16 cellular contexts compared by ENCODE assay signal in the genomic region with DNA sequence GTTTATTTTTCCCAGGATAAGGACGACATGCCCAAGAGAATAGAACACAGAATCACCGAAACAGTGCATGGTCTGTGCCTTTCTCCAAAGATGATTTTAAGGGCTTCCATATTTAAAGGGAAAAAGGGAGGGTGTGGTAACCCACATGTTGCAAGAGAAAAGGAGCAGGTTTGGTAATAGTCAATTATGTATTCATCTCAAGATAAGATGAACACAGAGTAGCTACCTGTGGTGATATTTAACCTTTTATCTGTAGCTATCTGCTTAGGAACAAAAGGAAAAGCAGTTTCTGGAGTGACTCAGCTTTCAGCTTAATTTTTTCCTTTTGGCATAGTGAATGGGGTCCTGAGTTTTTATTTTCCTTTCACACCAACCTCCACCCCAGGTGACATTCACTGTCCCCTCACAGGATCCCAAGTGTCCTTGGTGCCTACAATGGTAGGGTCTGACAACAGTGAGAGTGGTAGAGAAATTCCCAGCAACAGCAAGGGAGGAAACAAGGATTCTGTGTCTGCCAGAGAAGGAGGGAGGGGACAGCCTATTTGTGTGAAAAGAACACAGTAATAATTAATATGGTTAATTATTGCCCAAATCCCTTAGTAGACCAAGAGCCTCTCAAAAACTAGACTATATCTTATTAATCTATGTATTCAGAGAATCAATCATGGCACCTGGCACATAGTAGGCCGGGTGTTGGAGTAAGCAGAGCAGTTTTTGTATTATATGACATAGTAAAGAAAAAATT.
DNase-seq lines count a peak whose midpoint lies in the region; ATAC-seq and TF ChIP-seq lines count a peak whose summit lies in the region.
"Had no signal": no experiment of that assay in that cellular context is flagged by ENCODE, and none has a peak within 500 bp of the region (broad histone marks: within the 10 kb centered on the region; RNA-seq: fewer than 3 reads in every experiment).

No MANE protein-coding gene starts in this region.

- H3K4me3 ChIP-seq in WERI-Rb-1 (ENCODE audit: low read depth, low read length) (no peak overlapping the region; the same call in 1 of the 2 replicates), iPS-20b (ENCODE audit: low read length) (no peak overlapping the region), smooth muscle cell (peak overlapping the region; percentile 14)
- H3K4me3 ChIP-seq: upper lobe of left lung had no signal

- no peaks in the 10 kb centered on the region for H3K79me2 ChIP-seq in smooth muscle cell (ENCODE audit: low read depth)

- DNase-seq in NCI-H2227 (lab: John Stamatoyannopoulos, UW; ENCODE audit: unreplicated experiment) (peak; percentile 9), NCI-H2227 treated with DMSO at 0.1 percent for 48 hours (lab: John Stamatoyannopoulos, UW) (no peak), WERI-Rb-1 (no peak), smooth muscle cell (lab: John Stamatoyannopoulos, UW; ENCODE audit: unreplicated experiment) (no peak), NCI-H510A treated with DMSO at 0.1 percent for 48 hours (lab: John Stamatoyannopoulos, UW) (no peak)
- DNase-seq: 8988T; activated CD4-positive, CD25-positive, alpha-beta regulatory T cell; CD4-positive, alpha-beta T cell; islet precursor cell; NCI-H524 treated with DMSO at 0.1 percent for 48 hours; T-helper 1 cell; upper lobe of left lung had no signal

- H4K20me1 ChIP-seq in smooth muscle cell (ENCODE audit: low read depth) = no peaks in the 10 kb centered on the region

- 61% methylated on average over 3 of the region's 3 CpGs for WGBS in smooth muscle cell (ENCODE audit: low lambda C conversion rate)

- no peaks in the 10 kb centered on the region for H3K27me3 ChIP-seq in WERI-Rb-1 (ENCODE audit: insufficient read depth, low read depth, severe bottlenecking)
- no peaks in the 10 kb centered on the region for H3K27me3 ChIP-seq in iPS-20b (ENCODE audit: insufficient read depth, low read length)
- H3K27me3 ChIP-seq in smooth muscle cell (ENCODE audit: low read depth) = no peaks in the 10 kb centered on the region
- H3K27me3 ChIP-seq: upper lobe of left lung had no signal

- H3K4me2 ChIP-seq in smooth muscle cell = peak overlapping the region; percentile 80
- H3K4me2 ChIP-seq: KMS-11 had no signal

- peaks cover 4% of the 10 kb centered on the region for H3K9me3 ChIP-seq in WERI-Rb-1 (ENCODE audit: severe bottlenecking)
- H3K9me3 ChIP-seq in iPS-20b (ENCODE audit: insufficient read depth, low read depth, low read length) = no peaks in the 10 kb centered on the region
- H3K9me3 ChIP-seq in smooth muscle cell (replicated peaks; ENCODE audit: low read depth) = no peaks in the 10 kb centered on the region
- H3K9me3 ChIP-seq: upper lobe of left lung had no signal

- no peaks in the 10 kb centered on the region for H3F3A ChIP-seq in smooth muscle cell (ENCODE audit: low read depth)

- peaks cover 15% of the 10 kb centered on the region for H3K4me1 ChIP-seq in iPS-20b (ENCODE audit: insufficient read depth, low read length)
- peaks cover 15% of the 10 kb centered on the region for H3K4me1 ChIP-seq in smooth muscle cell (ENCODE audit: low read depth)
- H3K4me1 ChIP-seq: upper lobe of left lung had no signal

- no peak for ATAC-seq in GM21529 (IDR thresholded peaks at IDR 0.05; ENCODE audit: unreplicated experiment)
- ATAC-seq in GM21528 (IDR thresholded peaks at IDR 0.05; ENCODE audit: low FRiP score, unreplicated experiment) = no peak

- TF ChIP-seq CTCF in WERI-Rb-1 (IDR thresholded peaks at IDR 0.05; ENCODE audit: low read depth, low read length) = no peak
- TF ChIP-seq CTCF in smooth muscle cell (IDR thresholded peaks at IDR 0.05; ENCODE audit: borderline replicate concordance, insufficient read depth, poor library complexity, severe bottlenecking) = no peak

- H3K9ac ChIP-seq in iPS-20b (ENCODE audit: low read depth, low read length) = peak overlapping the region; percentile 5
- peak overlapping the region; percentile 82 for H3K9ac ChIP-seq in smooth muscle cell (ENCODE audit: low read depth)
- H3K9ac ChIP-seq: KMS-11 had no signal

- H3K36me3 ChIP-seq in WERI-Rb-1 = no peaks in the 10 kb centered on the region
- H3K36me3 ChIP-seq in iPS-20b (ENCODE audit: insufficient read depth, low read depth, low read length) = no peaks in the 10 kb centered on the region
- H3K36me3 ChIP-seq in smooth muscle cell (ENCODE audit: low read depth) = no peaks in the 10 kb centered on the region
- H3K36me3 ChIP-seq: upper lobe of left lung had no signal

- peak overlapping the region; percentile 31 for H2AFZ ChIP-seq in smooth muscle cell (ENCODE audit: low read depth)

- H3K27ac ChIP-seq in WERI-Rb-1 = peak overlapping the region; percentile 78
- peak overlapping the region; percentile 22 for H3K27ac ChIP-seq in iPS-20b (ENCODE audit: low read length)
- peak overlapping the region; percentile 96 for H3K27ac ChIP-seq in smooth muscle cell (ENCODE audit: low read depth)
- H3K27ac ChIP-seq: KMS-11, upper lobe of left lung had no signal

Comparison
In these comparisons a context has a peak if more than half of its experiments do, and no peak if none do; other contexts are left out.
1. H3K27ac ChIP-seq: peak in every context shown above with its lines; median percentile 96 in smooth muscle cell; 78 in WERI-Rb-1; 22 in iPS-20b.